12 cellular contexts compared by ENCODE assay signal in genomic region chr12:53725824-53726223, GRCh38. TPM values are rescaled to one million over a fixed set of nuclear protein-coding genes. Genes with fewer than 3 reads are reported as not detected.
DNase-seq lines count a peak whose midpoint lies in the region; ATAC-seq and TF ChIP-seq lines count a peak whose summit lies in the region.
"Had no signal": no experiment of that assay in that cellular context is flagged by ENCODE, and none has a peak within 500 bp of the region (broad histone marks: within the 10 kb centered on the region; RNA-seq: fewer than 3 reads in every experiment).

No MANE protein-coding gene starts in this region.

- no peaks in the 10 kb centered on the region for H4K20me1 ChIP-seq in Loucy (ENCODE audit: insufficient read depth, low read length, poor library complexity, severe bottlenecking)

- ATAC-seq in GM21515 (IDR thresholded peaks at IDR 0.05; ENCODE audit: unreplicated experiment) (no peak), body of pancreas (no peak)

- TF ChIP-seq CTCF in AG10803 (conservative IDR thresholded peaks at IDR 0.05; ENCODE audit: low read length) (no peak), Loucy (conservative IDR thresholded peaks at IDR 0.05; ENCODE audit: low read length) (no peak), colonic mucosa (IDR thresholded peaks at IDR 0.05) (no peak), neural crest cell (conservative IDR thresholded peaks at IDR 0.05) (no peak), body of pancreas (IDR thresholded peaks at IDR 0.05) (no peak)

- no peaks in the 10 kb centered on the region for H3F3A ChIP-seq in Loucy (ENCODE audit: low read depth)

- H3K27me3 Mint-ChIP-seq in neural crest cell (ENCODE audit: low read depth), result peaks cover 6% of the 10 kb centered on the region

- H3K9me3 ChIP-seq in Loucy (ENCODE audit: insufficient read depth, low read depth, low read length) (no peaks in the 10 kb centered on the region), colonic mucosa (no peaks in the 10 kb centered on the region), body of pancreas (no peaks in the 10 kb centered on the region)

- H3K4me3 Mint-ChIP-seq in neural crest cell, result peak overlapping the region; percentile 97

- DNase-seq in AG10803 (ENCODE audit: low read depth) (peak; percentile 47), colonic mucosa (peak; percentile 41), neural crest cell (ENCODE audit: low read depth, low spot score) (no peak), body of pancreas (no peak), foreskin melanocyte (no peak)
- no peak for DNase-seq in stimulated activated CD4-positive, alpha-beta T cell treated with anti-CD3 and anti-CD28 coated beads, Interleukin-4, amount 100 ng/mL, for 4 hours
- DNase-seq: activated CD4-positive, alpha-beta T cell treated with anti-CD3 and anti-CD28 coated beads, Interleukin-2, amount 50 U/mL, for 48 hours; NCI-H446; stimulated activated CD4-positive, alpha-beta T cell treated with anti-CD3 and anti-CD28 coated beads, Interleukin-4, amount 100 ng/mL, for 1 hour had no signal

- H3K9me3 Mint-ChIP-seq in neural crest cell, result no peaks in the 10 kb centered on the region

- H3K27ac Mint-ChIP-seq in neural crest cell (ENCODE audit: unreplicated experiment), result no peak overlapping the region

- H3K4me1 ChIP-seq in Loucy (ENCODE audit: insufficient read depth, low read length, poor library complexity, severe bottlenecking) (peaks cover 15% of the 10 kb centered on the region), colonic mucosa (peaks cover 11% of the 10 kb centered on the region), body of pancreas (peaks cover 12% of the 10 kb centered on the region)

- H3K27ac ChIP-seq in colonic mucosa, result no peak overlapping the region
- H3K27ac ChIP-seq in body of pancreas, result no peak overlapping the region

- H3K36me3 Mint-ChIP-seq in neural crest cell (ENCODE audit: low read depth), result no peaks in the 10 kb centered on the region

- H3K9ac ChIP-seq in Loucy (ENCODE audit: low read depth, low read length, poor library complexity, severe bottlenecking) (peak overlapping the region; percentile 67), colonic mucosa (ENCODE audit: low read depth in 2 of 2, low read length in 2 of 2) (peak overlapping the region in 1 of 2 donors; percentile 7)

- no peaks in the 10 kb centered on the region for H3K36me3 ChIP-seq in Loucy (ENCODE audit: insufficient read depth, low read length)
- H3K36me3 ChIP-seq in colonic mucosa, result peaks cover 7% of the 10 kb centered on the region
- peaks cover 11 to 23% of the 10 kb centered on the region in 2 donors for H3K36me3 ChIP-seq in body of pancreas (replicated peaks in 1 of 2; ENCODE audit: insufficient read depth in 1 of 2, low read depth in 2 of 2)

- no peaks in the 10 kb centered on the region for H3K27me3 ChIP-seq in Loucy (ENCODE audit: insufficient read depth, low read length, poor library complexity, severe bottlenecking)
- H3K27me3 ChIP-seq in colonic mucosa, result no peaks in the 10 kb centered on the region
- H3K27me3 ChIP-seq in body of pancreas, result no peaks in the 10 kb centered on the region

- whole genome bisulfite sequencing in body of pancreas, 2 donors, result 31 to 44% methylated on average over 4 of the region's 4 CpGs

- H3K79me2 ChIP-seq in Loucy (ENCODE audit: insufficient read depth, low read length), result no peaks in the 10 kb centered on the region

- intact Hi-C loops in colonic mucosa (cut with DNase I) (no loop called here), body of pancreas (cut with DNase I) (no loop called here)

- no peaks in the 10 kb centered on the region for H3K9me2 ChIP-seq in Loucy (replicated peaks; ENCODE audit: low read depth, low read length)

- H2AFZ ChIP-seq in Loucy (ENCODE audit: low read length), result no peak overlapping the region

- H3K4me1 Mint-ChIP-seq in neural crest cell, result peaks cover 19% of the 10 kb centered on the region

- peak overlapping the region; percentile 97 for H3K4me3 ChIP-seq in AG10803 (ENCODE audit: low read length)
- peak overlapping the region; percentile 77 for H3K4me3 ChIP-seq in Loucy (ENCODE audit: low read length, poor library complexity, severe bottlenecking)
- H3K4me3 ChIP-seq in colonic mucosa, result no peak overlapping the region
- H3K4me3 ChIP-seq in body of pancreas, result no peak overlapping the region

- H3K4me2 ChIP-seq in Loucy (ENCODE audit: low read depth, low read length, poor library complexity, severe bottlenecking), result peak overlapping the region; percentile 94

- no peak for TF ChIP-seq POLR2A in body of pancreas (IDR thresholded peaks at IDR 0.05)

RNA-seq across cellular contexts. Expression of gene CALCOCO1, which starts 1.4 kb away (rescaled TPM):
- total RNA-seq in colonic mucosa, result 10 to 100 TPM; 36.0 to 64.5 TPM
- total RNA-seq in neural crest cell, result 32.0 and 34.0 TPM in 2 replicates
- total RNA-seq in body of pancreas, result 100 to 1,000 TPM; 109 to 153 TPM

RNA-seq across cellular contexts. Expression of gene CISTR, which starts 26.0 kb away (rescaled TPM):
- not detected for total RNA-seq in colonic mucosa
- 0.61 TPM in 1 of 2 replicates, not detected in the other for total RNA-seq in neural crest cell
- total RNA-seq in body of pancreas, result not detected
- total RNA-seq: glomerular endothelial cell had no signal

RNA-seq across cellular contexts. Expression of gene ATP5MC2, which starts 49.9 kb away (rescaled TPM):
- 100 to 1,000 TPM; 346 to 392 TPM for total RNA-seq in colonic mucosa
- 596 and 603 TPM in 2 replicates for total RNA-seq in neural crest cell
- 100 to 1,000 TPM in 1 of 2 donors, 10 to 100 TPM in 1; 94.3 to 143 TPM for total RNA-seq in body of pancreas

Comparison
In these comparisons a context has a peak if more than half of its experiments do, and no peak if none do; other contexts are left out.
1. DNase-seq: peak in AG10803 (single experiment) and colonic mucosa (single experiment); none in neural crest cell (single experiment), stimulated activated CD4-positive, alpha-beta T cell treated with anti-CD3 and anti-CD28 coated beads, Interleukin-4, amount 100 ng/mL, for 4 hours (0 of 2), body of pancreas (0 of 4) and foreskin melanocyte (single experiment).
2. H3K4me3 ChIP-seq: peak in AG10803 (single experiment) and Loucy (single experiment); none in colonic mucosa (single experiment) and body of pancreas (0 of 2).